Comparison of ENCODE assay signal across 9 cellular contexts in genomic region chr5:38258319-38259061, GRCh38. TPM values are rescaled to one million over a fixed set of nuclear protein-coding genes. Genes with fewer than 3 reads are reported as not detected.
DNase-seq lines count a peak whose midpoint lies in the region; ATAC-seq and TF ChIP-seq lines count a peak whose summit lies in the region.
"Had no signal": no experiment of that assay in that cellular context is flagged by ENCODE, and none has a peak within 500 bp of the region (broad histone marks: within the 10 kb centered on the region; RNA-seq: fewer than 3 reads in every experiment).

EGFLAM (plus strand) TSS chr5:38258559; CDS start chr5:38258755, 196 bp downstream.

- POLR2A ChIA-PET in T-cell (lab: Charles Lee), result no interaction called here

- TF ChIP-seq CTCF in gastroesophageal sphincter (IDR thresholded peaks at IDR 0.05) (peak in 1 of 4 experiments; percentile 40), prostate gland (IDR thresholded peaks at IDR 0.05) (peak in 1 of 4 experiments; percentile 17)

- CTCF ChIA-PET in T-cell (lab: Charles Lee), result no interaction called here

- H3K9me3 Mint-ChIP-seq in activated T-cell treated with anti-CD3 and anti-CD28 coated beads, Interleukin-2, amount 50 U/mL, for 4 hours, result peaks cover 8% of the 10 kb centered on the region
- peaks cover 3 to 6% (median 5%) of the 10 kb centered on the region in 3 donors for H3K9me3 Mint-ChIP-seq in T-cell

- H3K27me3 Mint-ChIP-seq in activated T-cell treated with anti-CD3 and anti-CD28 coated beads, Interleukin-2, amount 50 U/mL, for 4 hours (ENCODE audit: low read depth), result peaks cover 64% of the 10 kb centered on the region
- peaks cover 65 to 70% of the 10 kb centered on the region in 2 donors for H3K27me3 Mint-ChIP-seq in T-cell

- no peak for TF ChIP-seq EP300 in gastroesophageal sphincter (IDR thresholded peaks at IDR 0.05)

- peak within 1 kb of the TSS in 3 of 4 donors; percentile 9 to 65 (median 16) for H3K27ac ChIP-seq in gastroesophageal sphincter
- H3K27ac ChIP-seq in prostate gland, result peak within 1 kb of the TSS; percentile 21 to 31

- H3K27me3 ChIP-seq in gastroesophageal sphincter (peaks cover 64% of the 10 kb centered on the region), prostate gland (replicated peaks; ENCODE audit: insufficient read depth) (no peaks in the 10 kb centered on the region)

- H3K4me1 ChIP-seq in gastroesophageal sphincter (peaks cover 0 to 24% (median 13%) of the 10 kb centered on the region in 3 donors), prostate gland (replicated peaks) (peaks cover 5% of the 10 kb centered on the region)

- no peak for DNase-seq in activated T-cell treated with anti-CD3 and anti-CD28 coated beads, Interleukin-2, amount 50 U/mL, for 4 hours
- no peak for DNase-seq in activated T-cell treated with anti-CD3 and anti-CD28 coated beads, Interleukin-2, amount 50 U/mL, for 1 hour
- DNase-seq in T-cell (no peak), prostate gland (ENCODE audit: low spot score) (no peak), KG1 (lab: John Stamatoyannopoulos, UW) (no peak), NAMALWA (ENCODE audit: low spot score) (no peak)

- H3K9me3 ChIP-seq in gastroesophageal sphincter, result no peaks in the 10 kb centered on the region
- H3K9me3 ChIP-seq in prostate gland, result no peaks in the 10 kb centered on the region

- H3K4me1 Mint-ChIP-seq in activated T-cell treated with anti-CD3 and anti-CD28 coated beads, Interleukin-2, amount 50 U/mL, for 4 hours (ENCODE audit: low read depth), result peaks cover 3% of the 10 kb centered on the region
- peaks cover 7 to 10% (median 9%) of the 10 kb centered on the region in 3 donors for H3K4me1 Mint-ChIP-seq in T-cell

- intact Hi-C loops in prostate gland (cut with DNase I), result no loop called here

- TF ChIP-seq POLR2A in gastroesophageal sphincter (IDR thresholded peaks at IDR 0.05), result no peak
- TF ChIP-seq POLR2A in prostate gland (IDR thresholded peaks at IDR 0.05), result no peak

- H3K27ac Mint-ChIP-seq in T-cell, result no peak within 1 kb of the TSS
- H3K27ac Mint-ChIP-seq: activated naive CD4-positive, alpha-beta T cell treated with anti-CD3 and anti-CD28 coated beads, Interleukin-2, amount 50 U/mL, for 72 hours had no signal

- ATAC-seq in activated T-cell treated with anti-CD3 and anti-CD28 coated beads, Interleukin-2, amount 50 U/mL, for 4 hours, result peak; percentile 65
- ATAC-seq in T-cell (replicated peaks in 1 of 4) (peak in 1 of 4 experiments; percentile 47), gastroesophageal sphincter (no peak), GM19397 (IDR thresholded peaks at IDR 0.05; ENCODE audit: unreplicated experiment) (no peak)

- H3K36me3 ChIP-seq in gastroesophageal sphincter (no peaks in the 10 kb centered on the region), prostate gland (no peaks in the 10 kb centered on the region)

- H3K4me3 ChIP-seq in gastroesophageal sphincter, result peak within 1 kb of the TSS; percentile 32 to 61
- H3K4me3 ChIP-seq in prostate gland, result peak within 1 kb of the TSS; percentile 39 to 45

- 0% methylated on average over 5 of the region's 73 CpGs; no CpG with 5 or more reads in 1 of the 2 donors for WGBS in gastroesophageal sphincter (ENCODE audit: low coverage in 1 of 2), 2 donors
- WGBS in prostate gland, result 1% methylated on average over 69 of the region's 73 CpGs

- no peaks in the 10 kb centered on the region for H3K36me3 Mint-ChIP-seq in activated T-cell treated with anti-CD3 and anti-CD28 coated beads, Interleukin-2, amount 50 U/mL, for 4 hours (ENCODE audit: insufficient read depth)
- H3K36me3 Mint-ChIP-seq in T-cell, result no peaks in the 10 kb centered on the region

- H3K4me3 Mint-ChIP-seq in activated T-cell treated with anti-CD3 and anti-CD28 coated beads, Interleukin-2, amount 50 U/mL, for 4 hours, result no peak within 1 kb of the TSS
- peak within 1 kb of the TSS; percentile 11 to 72 (median 45) for H3K4me3 Mint-ChIP-seq in T-cell

RNA-seq across cellular contexts. Expression of gene EGFLAM, which starts in this region (rescaled TPM):
- not detected for total RNA-seq in activated T-cell treated with anti-CD3 and anti-CD28 coated beads, Interleukin-2, amount 50 U/mL, for 4 hours
- total RNA-seq in T-cell (not detected), gastroesophageal sphincter (1 to 10 TPM; 4.8 to 8.3 (median 7.7) TPM), prostate gland (10 to 100 TPM in 1 of 2 donors, 1 to 10 TPM in 1; 4.1 to 14.1 TPM)
- total RNA-seq: activated naive CD4-positive, alpha-beta T cell treated with anti-CD3 and anti-CD28 coated beads, Interleukin-2, amount 50 U/mL, for 72 hours had no signal

Comparison
In these comparisons a context has a peak if more than half of its experiments do, and no peak if none do; other contexts are left out.
1. RNA of gene EGFLAM (total RNA-seq): 4.1 to 14.1 TPM in prostate gland and 4.8 to 8.3 TPM in gastroesophageal sphincter; not detected in activated T-cell treated with anti-CD3 and anti-CD28 coated beads, Interleukin-2, amount 50 U/mL, for 4 hours and not detected in T-cell; every median in the first group is over 4 times any median in the second.
2. Peak in ATAC-seq in activated T-cell treated with anti-CD3 and anti-CD28 coated beads, Interleukin-2, amount 50 U/mL, for 4 hours; RNA of the gene not detected or under 1 TPM.